ENCODE assay signal across 12 cellular contexts in the genomic region with DNA sequence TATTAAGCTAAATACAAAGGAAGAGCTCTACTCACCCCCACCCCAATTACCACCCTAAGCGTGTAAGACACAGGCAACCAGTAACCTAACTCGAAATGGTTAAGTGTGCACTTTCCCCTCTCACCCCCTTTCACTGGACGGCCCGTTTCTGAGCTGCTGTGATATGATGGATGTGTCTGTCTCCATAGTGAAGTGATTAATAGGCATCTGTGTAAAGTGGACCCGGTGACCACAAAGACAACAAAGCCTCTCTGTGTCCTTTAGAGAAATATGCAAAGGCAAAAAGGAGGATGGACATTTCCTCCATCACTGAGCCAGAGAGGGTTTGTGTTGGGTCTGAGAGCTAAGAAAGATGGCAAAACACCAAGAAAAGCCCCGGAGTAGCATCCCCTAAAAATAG.
A peak's percentile ranks its signal among the peaks of the same experiment; 100 is the strongest.
DNase-seq lines count a peak whose midpoint lies in the region; ATAC-seq and TF ChIP-seq lines count a peak whose summit lies in the region.
"Had no signal": no experiment of that assay in that cellular context is flagged by ENCODE, and none has a peak within 500 bp of the region (broad histone marks: within the 10 kb centered on the region; RNA-seq: fewer than 3 reads in every experiment).

No MANE protein-coding gene starts in this region.

- H3K36me3 ChIP-seq in neural progenitor cell: no peaks in the 10 kb centered on the region

- H3K9me3 Mint-ChIP-seq in neural progenitor cell: no peaks in the 10 kb centered on the region
- no peaks in the 10 kb centered on the region for H3K9me3 Mint-ChIP-seq in activated CD4-positive, alpha-beta T cell treated with anti-CD3 and anti-CD28 coated beads for 36 hours (ENCODE audit: low read depth)

- no peaks in the 10 kb centered on the region for H3K27me3 Mint-ChIP-seq in neural progenitor cell (ENCODE audit: insufficient read depth, low read depth)
- no peaks in the 10 kb centered on the region for H3K27me3 Mint-ChIP-seq in activated CD4-positive, alpha-beta T cell treated with anti-CD3 and anti-CD28 coated beads for 36 hours

- intact Hi-C loops in activated CD4-positive, alpha-beta T cell treated with anti-CD3 and anti-CD28 coated beads for 36 hours (cut with DNase I, micrococcal nuclease): no loop called here

- peaks cover 23% of the 10 kb centered on the region for H3K36me3 Mint-ChIP-seq in neural progenitor cell
- peaks cover 13% of the 10 kb centered on the region for H3K36me3 Mint-ChIP-seq in activated CD4-positive, alpha-beta T cell treated with anti-CD3 and anti-CD28 coated beads for 36 hours (ENCODE audit: low read depth)

- peak overlapping the region; percentile 4 for H3K4me3 Mint-ChIP-seq in neural progenitor cell
- no peak overlapping the region for H3K4me3 Mint-ChIP-seq in activated CD4-positive, alpha-beta T cell treated with anti-CD3 and anti-CD28 coated beads for 36 hours
- H3K4me3 Mint-ChIP-seq: CD4-positive, CD25-positive, alpha-beta regulatory T cell had no signal

- POLR2A ChIA-PET in activated CD4-positive, alpha-beta T cell treated with anti-CD3 and anti-CD28 coated beads for 36 hours (lab: Charles Lee): no interaction called here

- H3F3A ChIP-seq in neural progenitor cell (ENCODE audit: low read depth): peaks cover 17% of the 10 kb centered on the region

- H3K27me3 ChIP-seq in neural progenitor cell: no peaks in the 10 kb centered on the region

- H3K27ac ChIP-seq in caudate nucleus (ENCODE audit: low read depth, low read length) (peak overlapping the region; percentile 18), neural progenitor cell (no peak overlapping the region)

- H3K4me1 Mint-ChIP-seq in neural progenitor cell: peaks cover 32% of the 10 kb centered on the region
- peaks cover 2% of the 10 kb centered on the region for H3K4me1 Mint-ChIP-seq in activated CD4-positive, alpha-beta T cell treated with anti-CD3 and anti-CD28 coated beads for 36 hours
- H3K4me1 Mint-ChIP-seq: CD4-positive, CD25-positive, alpha-beta regulatory T cell had no signal

- H3K9me3 ChIP-seq in neural progenitor cell (ENCODE audit: low read depth): no peaks in the 10 kb centered on the region

- no peak overlapping the region for H3K4me2 ChIP-seq in neural progenitor cell

- ATAC-seq in activated CD4-positive, alpha-beta T cell treated with anti-CD3 and anti-CD28 coated beads for 36 hours: no peak
- ATAC-seq: HCT116 had no signal

- TF ChIP-seq CTCF in neural progenitor cell (IDR thresholded peaks at IDR 0.05): no peak

- H3K79me2 ChIP-seq in neural progenitor cell (ENCODE audit: low read depth): peaks cover 8% of the 10 kb centered on the region

- no peak overlapping the region for H2AFZ ChIP-seq in neural progenitor cell (replicated peaks)

- no peak overlapping the region for H3K9ac ChIP-seq in neural progenitor cell

- H3K27ac Mint-ChIP-seq in neural progenitor cell: peak overlapping the region; percentile 23
- no peak overlapping the region for H3K27ac Mint-ChIP-seq in activated CD4-positive, alpha-beta T cell treated with anti-CD3 and anti-CD28 coated beads for 36 hours

- peaks cover 24% of the 10 kb centered on the region for H4K20me1 ChIP-seq in neural progenitor cell (ENCODE audit: low read depth)

- H3K4me1 ChIP-seq in neural progenitor cell: peaks cover 54% of the 10 kb centered on the region

- CTCF ChIA-PET in activated CD4-positive, alpha-beta T cell treated with anti-CD3 and anti-CD28 coated beads for 36 hours (lab: Charles Lee): interaction anchor here (1.0 kb wide), 1 partner anchor 18 kb away, joined by 3 read pairs; no protein-coding TSS in a partner anchor

- DNase-seq in ELR (ENCODE audit: low read depth) (peak; percentile 24), HK-2 (ENCODE audit: unreplicated experiment) (peak; percentile 24), caudate nucleus (lab: John Stamatoyannopoulos, UW) (peak in 23 of 61 donors; percentile 19 to 66 (median 34)), neural progenitor cell (ENCODE audit: low spot score) (no peak), middle frontal gyrus (ENCODE audit: extremely low spot score, low spot score) (no peak), epidermal melanocyte (ENCODE audit: insufficient read length, low spot score) (no peak)
- DNase-seq in activated CD4-positive, alpha-beta T cell treated with anti-CD3 and anti-CD28 coated beads for 36 hours: no peak
- DNase-seq in NK-92 treated with Interleukin-12 subunit alpha and Interleukin-12 subunit beta, amount 100 ng/mL, for 24 hours (lab: John Stamatoyannopoulos, UW): no peak
- DNase-seq: effector CD4-positive, alpha-beta T cell; NCI-H524 treated with DMSO at 0.1 percent for 48 hours had no signal

- no peak overlapping the region for H3K4me3 ChIP-seq in neural progenitor cell

Comparison
In these comparisons a context has a peak if more than half of its experiments do, and no peak if none do; other contexts are left out.
1. DNase-seq: peak in ELR (single experiment) and HK-2 (single experiment); none in neural progenitor cell (single experiment), middle frontal gyrus (single experiment), activated CD4-positive, alpha-beta T cell treated with anti-CD3 and anti-CD28 coated beads for 36 hours (single experiment), epidermal melanocyte (single experiment) and NK-92 treated with Interleukin-12 subunit alpha and Interleukin-12 subunit beta, amount 100 ng/mL, for 24 hours (single experiment).